In genomic region chr2:21916934-21917522, GRCh38 we compare ENCODE assay signal across 26 cellular contexts.
DNase-seq lines count a peak whose midpoint lies in the region; ATAC-seq, FAIRE-seq and TF ChIP-seq lines count a peak whose summit lies in the region.
"Had no signal": no experiment of that assay in that cellular context is flagged by ENCODE, and none has a peak within 500 bp of the region (broad histone marks: within the 10 kb centered on the region; RNA-seq: fewer than 3 reads in every experiment).

No MANE protein-coding gene starts in this region.

- DNase-seq in ACHN (peak; percentile 30), H54 (ENCODE audit: insufficient read length, low spot score) (no peak), T-helper 9 cell (no peak)
- DNase-seq: activated CD8-positive, alpha-beta T cell treated with anti-CD3 and anti-CD28 coated beads for 36 hours; activated gamma-delta T cell treated with Interleukin-2 at 50 U/mL for 16 hours; activated T-cell treated with anti-CD3 and anti-CD28 coated beads for 4 hours; brain microvascular endothelial cell; CD4-positive, CD25-positive, alpha-beta regulatory T cell; colonic mucosa; DMS153; effector memory CD8-positive, alpha-beta T cell; HFFc6; left cardiac atrium; MG63; natural killer cell; NCI-H1436 treated with DMSO at 0.1 percent for 48 hours; NCI-H2227 treated with DMSO at 0.1 percent for 48 hours; NCI-H82; T1000; upper lobe of right lung had no signal

- TF ChIP-seq CTCF in HEK293 (tag by site-specific recombination; IDR thresholded peaks at IDR 0.05), result no peak
- TF ChIP-seq CTCF in liver (IDR thresholded peaks at IDR 0.05; ENCODE audit: low read depth, low read length, missing input control), result no peak

- TF ChIP-seq POLR2A in H54 (IDR thresholded peaks at IDR 0.05; ENCODE audit: low read depth, low read length), result no peak

- no peak overlapping the region for H3K9ac ChIP-seq in liver (ENCODE audit: low read depth in 1 of 2, low read length in 2 of 2)

- H3K27ac ChIP-seq in HEK293 (ENCODE audit: extremely low read depth, low read depth, low read length) (no peak overlapping the region), liver (ENCODE audit: low read depth in 1 of 2, low read length in 2 of 2) (no peak overlapping the region)
- H3K27ac ChIP-seq: brain microvascular endothelial cell, colonic mucosa, upper lobe of right lung had no signal

- CTCF ChIA-PET in HEK293 (lab: Yijun Ruan, JAX), result no interaction called here

- H3K27me3 ChIP-seq in liver (ENCODE audit: control insufficient read depth in 4 of 4, insufficient read depth in 4 of 4, low read length in 3 of 4), result no peaks in the 10 kb centered on the region
- H3K27me3 ChIP-seq: brain microvascular endothelial cell, colonic mucosa, MG63, upper lobe of right lung had no signal

- WGBS in liver, result 52% methylated on average over 6 of the region's 6 CpGs

- no peak for ATAC-seq in HG03095 (IDR thresholded peaks at IDR 0.05; ENCODE audit: unreplicated experiment)
- ATAC-seq: activated CD8-positive, alpha-beta T cell treated with anti-CD3 and anti-CD28 coated beads for 36 hours; effector memory CD8-positive, alpha-beta T cell; left cardiac atrium; natural killer cell; Right ventricle myocardium inferior; upper lobe of right lung had no signal

- TF ChIP-seq RAD21 in liver (IDR thresholded peaks at IDR 0.05), result no peak

- no peaks in the 10 kb centered on the region for H3K4me1 ChIP-seq in HEK293 (ENCODE audit: control insufficient read depth, insufficient read depth, low read length)
- H3K4me1 ChIP-seq in liver (ENCODE audit: control insufficient read depth in 4 of 4, insufficient read depth in 4 of 4, low read length in 3 of 4), result no peaks in the 10 kb centered on the region
- H3K4me1 ChIP-seq: colonic mucosa, upper lobe of right lung had no signal

- POLR2A ChIA-PET in HEK293 (lab: Yijun Ruan, JAX), result no interaction called here

- H3K9me3 ChIP-seq in HEK293 (ENCODE audit: control insufficient read depth, insufficient read depth, low read depth, low read length) (no peaks in the 10 kb centered on the region), liver (ENCODE audit: control insufficient read depth in 4 of 4, low read length in 3 of 4) (no peaks in the 10 kb centered on the region)
- H3K9me3 ChIP-seq: colonic mucosa, MG63, upper lobe of right lung had no signal

- in situ Hi-C loops in ACHN (cut with HindIII; ENCODE audit: low pct_ligation_motif_present, low pct_unique_long_range_greater_than_20kb, low sequenced_read_pairs), result no loop called here

- FAIRE-seq in H54 (lab: Jason Lieb, UNC), result no peak
- FAIRE-seq: GM12891 had no signal

- no peak overlapping the region for H3K4me3 ChIP-seq in HEK293 (ENCODE audit: low read depth, low read length)
- H3K4me3 ChIP-seq in liver (ENCODE audit: low read depth in 1 of 3, low read length in 3 of 3), result no peak overlapping the region
- H3K4me3 ChIP-seq: colonic mucosa, MG63, upper lobe of right lung had no signal

- no peaks in the 10 kb centered on the region for H3K36me3 ChIP-seq in HEK293 (ENCODE audit: control insufficient read depth in 2 of 2, insufficient read depth in 1 of 2, low read length in 2 of 2)
- no peaks in the 10 kb centered on the region for H3K36me3 ChIP-seq in liver (ENCODE audit: control insufficient read depth in 4 of 4, insufficient read depth in 3 of 4, low read depth in 1 of 4, low read length in 3 of 4)
- H3K36me3 ChIP-seq: brain microvascular endothelial cell, colonic mucosa, MG63, upper lobe of right lung had no signal

TF ChIP-seq in HEK293, 187 proteins besides CTCF, POLR2A, EP300 and RAD21:
- TF ChIP-seq GLI2 (tag by site-specific recombination; IDR thresholded peaks at IDR 0.05; ENCODE audit: borderline replicate concordance, low read depth) (no peak), ZNF23 (tag by site-specific recombination; IDR thresholded peaks at IDR 0.05; ENCODE audit: borderline replicate concordance) (no peak)
- TF ChIP-seq, protein P1, sequence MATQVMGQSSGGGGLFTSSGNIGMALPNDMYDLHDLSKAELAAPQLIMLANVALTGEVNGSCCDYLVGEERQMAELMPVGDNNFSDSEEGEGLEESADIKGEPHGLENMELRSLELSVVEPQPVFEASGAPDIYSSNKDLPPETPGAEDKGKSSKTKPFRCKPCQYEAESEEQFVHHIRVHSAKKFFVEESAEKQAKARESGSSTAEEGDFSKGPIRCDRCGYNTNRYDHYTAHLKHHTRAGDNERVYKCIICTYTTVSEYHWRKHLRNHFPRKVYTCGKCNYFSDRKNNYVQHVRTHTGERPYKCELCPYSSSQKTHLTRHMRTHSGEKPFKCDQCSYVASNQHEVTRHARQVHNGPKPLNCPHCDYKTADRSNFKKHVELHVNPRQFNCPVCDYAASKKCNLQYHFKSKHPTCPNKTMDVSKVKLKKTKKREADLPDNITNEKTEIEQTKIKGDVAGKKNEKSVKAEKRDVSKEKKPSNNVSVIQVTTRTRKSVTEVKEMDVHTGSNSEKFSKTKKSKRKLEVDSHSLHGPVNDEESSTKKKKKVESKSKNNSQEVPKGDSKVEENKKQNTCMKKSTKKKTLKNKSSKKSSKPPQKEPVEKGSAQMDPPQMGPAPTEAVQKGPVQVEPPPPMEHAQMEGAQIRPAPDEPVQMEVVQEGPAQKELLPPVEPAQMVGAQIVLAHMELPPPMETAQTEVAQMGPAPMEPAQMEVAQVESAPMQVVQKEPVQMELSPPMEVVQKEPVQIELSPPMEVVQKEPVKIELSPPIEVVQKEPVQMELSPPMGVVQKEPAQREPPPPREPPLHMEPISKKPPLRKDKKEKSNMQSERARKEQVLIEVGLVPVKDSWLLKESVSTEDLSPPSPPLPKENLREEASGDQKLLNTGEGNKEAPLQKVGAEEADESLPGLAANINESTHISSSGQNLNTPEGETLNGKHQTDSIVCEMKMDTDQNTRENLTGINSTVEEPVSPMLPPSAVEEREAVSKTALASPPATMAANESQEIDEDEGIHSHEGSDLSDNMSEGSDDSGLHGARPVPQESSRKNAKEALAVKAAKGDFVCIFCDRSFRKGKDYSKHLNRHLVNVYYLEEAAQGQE (tag by site-specific recombination; IDR thresholded peaks at IDR 0.05), result peak; percentile 81
TF ChIP-seq in HEK293: peak in this region for 1.

TF ChIP-seq in PFSK-1, 5 proteins besides CTCF, POLR2A, EP300 and RAD21:
- TF ChIP-seq TAF1 (IDR thresholded peaks at IDR 0.05; ENCODE audit: borderline replicate concordance, insufficient read depth, low read length), result no peak
- TF ChIP-seq, protein P1 (IDR thresholded peaks at IDR 0.05; ENCODE audit: insufficient read depth in 1 of 2, low read depth in 2 of 2, low read length in 2 of 2), result peak; percentile 91 to 97

TF ChIP-seq in liver, 16 proteins besides CTCF, POLR2A, EP300 and RAD21 (continues in another document):
- TF ChIP-seq, protein P2, sequence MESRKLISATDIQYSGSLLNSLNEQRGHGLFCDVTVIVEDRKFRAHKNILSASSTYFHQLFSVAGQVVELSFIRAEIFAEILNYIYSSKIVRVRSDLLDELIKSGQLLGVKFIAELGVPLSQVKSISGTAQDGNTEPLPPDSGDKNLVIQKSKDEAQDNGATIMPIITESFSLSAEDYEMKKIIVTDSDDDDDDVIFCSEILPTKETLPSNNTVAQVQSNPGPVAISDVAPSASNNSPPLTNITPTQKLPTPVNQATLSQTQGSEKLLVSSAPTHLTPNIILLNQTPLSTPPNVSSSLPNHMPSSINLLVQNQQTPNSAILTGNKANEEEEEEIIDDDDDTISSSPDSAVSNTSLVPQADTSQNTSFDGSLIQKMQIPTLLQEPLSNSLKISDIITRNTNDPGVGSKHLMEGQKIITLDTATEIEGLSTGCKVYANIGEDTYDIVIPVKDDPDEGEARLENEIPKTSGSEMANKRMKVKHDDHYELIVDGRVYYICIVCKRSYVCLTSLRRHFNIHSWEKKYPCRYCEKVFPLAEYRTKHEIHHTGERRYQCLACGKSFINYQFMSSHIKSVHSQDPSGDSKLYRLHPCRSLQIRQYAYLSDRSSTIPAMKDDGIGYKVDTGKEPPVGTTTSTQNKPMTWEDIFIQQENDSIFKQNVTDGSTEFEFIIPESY (IDR thresholded peaks at IDR 0.05), result no peak
